ENCODE assay signal across 18 cellular contexts in genomic region chr1:233279971-233280370, GRCh38.
DNase-seq lines count a peak whose midpoint lies in the region; ATAC-seq and TF ChIP-seq lines count a peak whose summit lies in the region.
"Had no signal": no experiment of that assay in that cellular context is flagged by ENCODE, and none has a peak within 500 bp of the region (broad histone marks: within the 10 kb centered on the region; RNA-seq: fewer than 3 reads in every experiment).

No MANE protein-coding gene starts in this region.

- no peaks in the 10 kb centered on the region for H3K9me3 ChIP-seq in HEK293 (ENCODE audit: control insufficient read depth, insufficient read depth, low read depth, low read length)

- POLR2A ChIA-PET in HEK293 (lab: Yijun Ruan, JAX) = no interaction called here

- no peak overlapping the region for H3K4me3 ChIP-seq in HEK293 (ENCODE audit: low read depth, low read length)
- H3K4me3 ChIP-seq: GM12878, GM23248 had no signal

- no peak for ATAC-seq in central memory CD8-positive, alpha-beta T cell (replicated peaks; ENCODE audit: extremely low read depth, poor library complexity, severe bottlenecking)
- no peak for ATAC-seq in HG03039 (IDR thresholded peaks at IDR 0.05; ENCODE audit: unreplicated experiment)
- ATAC-seq: GM12878 had no signal

- H3K4me1 Mint-ChIP-seq in activated naive CD4-positive, alpha-beta T cell treated with anti-CD3 and anti-CD28 coated beads, Interleukin-2, amount 50 U/mL, for 24 hours = peaks cover 44% of the 10 kb centered on the region
- peaks cover 46% of the 10 kb centered on the region for H3K4me1 Mint-ChIP-seq in central memory CD8-positive, alpha-beta T cell

- H3K27ac ChIP-seq in HEK293 (ENCODE audit: extremely low read depth, low read depth, low read length) = no peak overlapping the region
- H3K27ac ChIP-seq: GM23248 had no signal

- no peak for DNase-seq in activated naive CD4-positive, alpha-beta T cell (lab: John Stamatoyannopoulos, UW)
- DNase-seq in central memory CD8-positive, alpha-beta T cell (ENCODE audit: low spot score in 2 of 2) = no peak
- no peak for DNase-seq in T-helper 2 cell
- no peak for DNase-seq in activated CD4-positive, alpha-beta T cell treated with anti-CD3 and anti-CD28 coated beads, Interleukin-2, amount 50 U/mL, for 4 hours
- DNase-seq: 8988T; C1 segment of cervical spinal cord; CD8-positive, alpha-beta memory T cell; DMS 273 treated with DMSO at 0.1 percent for 48 hours; DMS79; EL; GDM1; GM23248; H7; HCEC 1CT had no signal

- no peak overlapping the region for H3K4me3 Mint-ChIP-seq in activated naive CD4-positive, alpha-beta T cell treated with anti-CD3 and anti-CD28 coated beads, Interleukin-2, amount 50 U/mL, for 24 hours
- no peak overlapping the region for H3K4me3 Mint-ChIP-seq in central memory CD8-positive, alpha-beta T cell

- H3K27ac Mint-ChIP-seq in activated naive CD4-positive, alpha-beta T cell treated with anti-CD3 and anti-CD28 coated beads, Interleukin-2, amount 50 U/mL, for 24 hours = peak overlapping the region; percentile 57
- H3K27ac Mint-ChIP-seq in central memory CD8-positive, alpha-beta T cell (ENCODE audit: low read depth) = peak overlapping the region; percentile 32

- H3K27me3 Mint-ChIP-seq in activated naive CD4-positive, alpha-beta T cell treated with anti-CD3 and anti-CD28 coated beads, Interleukin-2, amount 50 U/mL, for 24 hours = no peaks in the 10 kb centered on the region
- H3K27me3 Mint-ChIP-seq in central memory CD8-positive, alpha-beta T cell = no peaks in the 10 kb centered on the region
- H3K27me3 Mint-ChIP-seq: CD8-positive, alpha-beta memory T cell had no signal

- CTCF ChIA-PET in HEK293 (lab: Yijun Ruan, JAX) = interaction anchor here (0.7 to 2.0 kb wide), 4 partner anchors 15 to 267 kb away, joined by 3 to 7 read pairs (median 4); no protein-coding TSS in a partner anchor

- 0 out of 2 replicates have a peak, but pooled peaks cover 2% of the 10 kb centered on the region for H3K4me1 ChIP-seq in HEK293 (ENCODE audit: control insufficient read depth, insufficient read depth, low read length)

- no peaks in the 10 kb centered on the region for H3K9me3 Mint-ChIP-seq in activated naive CD4-positive, alpha-beta T cell treated with anti-CD3 and anti-CD28 coated beads, Interleukin-2, amount 50 U/mL, for 24 hours
- H3K9me3 Mint-ChIP-seq in central memory CD8-positive, alpha-beta T cell = no peaks in the 10 kb centered on the region
- H3K9me3 Mint-ChIP-seq: CD8-positive, alpha-beta memory T cell had no signal

- H3K36me3 Mint-ChIP-seq in activated naive CD4-positive, alpha-beta T cell treated with anti-CD3 and anti-CD28 coated beads, Interleukin-2, amount 50 U/mL, for 24 hours = peaks cover 7% of the 10 kb centered on the region
- peaks cover 3% of the 10 kb centered on the region for H3K36me3 Mint-ChIP-seq in central memory CD8-positive, alpha-beta T cell (ENCODE audit: insufficient read depth)

- no peak for TF ChIP-seq CTCF in HEK293 (tag by site-specific recombination; IDR thresholded peaks at IDR 0.05)

- H3K36me3 ChIP-seq in HEK293 (ENCODE audit: control insufficient read depth in 2 of 2, insufficient read depth in 1 of 2, low read length in 2 of 2) = no peaks in the 10 kb centered on the region; a peak in 1 of 3 replicates

TF ChIP-seq in HEK293, 187 proteins besides CTCF, POLR2A, EP300 and RAD21:
- 0 out of 2 replicates have a peak, but pooled peaks have one; percentile 51 for TF ChIP-seq ZNF280D (tag by site-specific recombination; IDR thresholded peaks at IDR 0.05)
- peak; percentile 98 for TF ChIP-seq ZNF146 (tag by site-specific recombination; IDR thresholded peaks at IDR 0.05)
- TF ChIP-seq ZNF529 (tag by site-specific recombination; IDR thresholded peaks at IDR 0.05; ENCODE audit: insufficient replicate concordance) = no peak
- TF ChIP-seq ZNF580 (tag by site-specific recombination; IDR thresholded peaks at IDR 0.05) = peak; percentile 82
- no peak for TF ChIP-seq ZNF513 (tag by site-specific recombination; IDR thresholded peaks at IDR 0.05)
